In genomic region chr2:46458763-46459505, GRCh38 we compare ENCODE assay signal across 25 cellular contexts. TPM values are rescaled to one million over a fixed set of nuclear protein-coding genes. Genes with fewer than 3 reads are reported as not detected.
A peak's percentile ranks its signal among the peaks of the same experiment; 100 is the strongest.
DNase-seq lines count a peak whose midpoint lies in the region; ATAC-seq, FAIRE-seq and TF ChIP-seq lines count a peak whose summit lies in the region.
"Had no signal": no experiment of that assay in that cellular context is flagged by ENCODE, and none has a peak within 500 bp of the region (broad histone marks: within the 10 kb centered on the region; RNA-seq: fewer than 3 reads in every experiment).

No MANE protein-coding gene starts in this region.

- H3K4me1 ChIP-seq in K562 (replicated peaks in 1 of 2; ENCODE audit: control insufficient read depth in 2 of 2, insufficient read depth in 2 of 2, low read length in 2 of 2) (peaks cover 8 to 10% of the 10 kb centered on the region in 2 experiments; a peak in 4 of 5 replicates), lower lobe of right lung (peaks cover 34% of the 10 kb centered on the region)

- peaks cover 8% of the 10 kb centered on the region for H3K4me1 Mint-ChIP-seq in activated CD8-positive, alpha-beta T cell treated with anti-CD3 and anti-CD28 coated beads for 36 hours (ENCODE audit: low read depth)

- no peaks in the 10 kb centered on the region for H3K27me3 ChIP-seq in K562 (ENCODE audit: control insufficient read depth in 2 of 2, insufficient read depth in 2 of 2, low read length in 2 of 2)
- H3K27me3 ChIP-seq in lower lobe of right lung (ENCODE audit: low read depth), result no peaks in the 10 kb centered on the region
- H3K27me3 ChIP-seq: BLaER1 had no signal

- TF ChIP-seq RAD21 in K562 (CRISPR knock-in tag; conservative IDR thresholded peaks at IDR 0.05 in 1 of 2, IDR thresholded peaks at IDR 0.05 in 1 of 2), result peak in 1 of 2 experiments; percentile 38; a peak in 2 of 4 replicates

- WGBS in K562 (ENCODE audit: insufficient coverage, low coverage, missing lambda C conversion rate), result 50% methylated on average over 9 of the region's 9 CpGs

- DNase-seq in K562 (ENCODE audit: extremely low read depth in 1 of 4, low spot score in 3 of 4) (no peak), islet precursor cell (peak; percentile 26), lower lobe of right lung (no peak), GM13977 (ENCODE audit: low spot score) (no peak), left colon (no peak)
- no peak for DNase-seq in activated CD8-positive, alpha-beta T cell treated with anti-CD3 and anti-CD28 coated beads for 36 hours
- DNase-seq: CD8-positive, alpha-beta memory T cell; DMS53; EL; GOT3; KBM-7; NCI-H1105 treated with DMSO at 0.1 percent for 48 hours; NCI-H1694 treated with DMSO at 0.1 percent for 48 hours; NCI-H2107; NCI-H524; NCI-H82; SHP77 treated with DMSO at 0.1 percent for 48 hours had no signal

- H3K27ac Mint-ChIP-seq in activated CD8-positive, alpha-beta T cell treated with anti-CD3 and anti-CD28 coated beads for 36 hours, result no peak overlapping the region

- ATAC-seq in K562 (no peak; the same call in 2 of the 3 replicates), lower lobe of right lung (no peak), left colon (no peak), HG02852 (IDR thresholded peaks at IDR 0.05; ENCODE audit: unreplicated experiment) (no peak)
- ATAC-seq in activated CD8-positive, alpha-beta T cell treated with anti-CD3 and anti-CD28 coated beads for 36 hours, result no peak
- ATAC-seq: GM12878, HCT116 had no signal

- POLR2A ChIA-PET in K562 (lab: Yijun Ruan, JAX), result interaction anchor here (1.8 kb wide), 1 partner anchor 11 kb away, joined by 4 read pairs; no protein-coding TSS in a partner anchor
- POLR2A ChIA-PET in activated CD8-positive, alpha-beta T cell treated with anti-CD3 and anti-CD28 coated beads for 36 hours (lab: Charles Lee), result interaction anchor here (0.9 kb wide), 1 partner anchor 187 kb away, joined by 3 read pairs; no protein-coding TSS in a partner anchor

- H3K36me3 ChIP-seq in K562 (ENCODE audit: control insufficient read depth, insufficient read depth, low read length) (peaks cover 10% of the 10 kb centered on the region; the same call in 2 of the 3 replicates), lower lobe of right lung (no peaks in the 10 kb centered on the region)
- H3K36me3 ChIP-seq: BLaER1 had no signal

- no peak overlapping the region for H3K27ac ChIP-seq in K562 (ENCODE audit: extremely low read depth, low read depth, low read length)
- H3K27ac ChIP-seq in lower lobe of right lung, result peak overlapping the region; percentile 56
- peak overlapping the region; percentile 80 for H3K27ac ChIP-seq in temporal lobe (ENCODE audit: low read depth, low read length)
- H3K27ac ChIP-seq: BLaER1 had no signal

- no peaks in the 10 kb centered on the region for H3K9me3 ChIP-seq in K562 (replicated peaks; ENCODE audit: control insufficient read depth, insufficient read depth, low read depth, low read length)
- no peaks in the 10 kb centered on the region for H3K9me3 ChIP-seq in lower lobe of right lung
- H3K9me3 ChIP-seq: BLaER1 had no signal

- H3K4me2 ChIP-seq in K562 (ENCODE audit: insufficient read depth, low read length), result no peak overlapping the region
- H3K4me2 ChIP-seq: BLaER1 had no signal

- CTCF ChIA-PET in K562 (lab: Yijun Ruan, JAX; ENCODE audit: low intra/inter-chr PET ratio), result no interaction called here
- CTCF ChIA-PET in activated CD8-positive, alpha-beta T cell treated with anti-CD3 and anti-CD28 coated beads for 36 hours (lab: Charles Lee), result interaction anchor here (0.7 to 3.2 kb wide), 8 partner anchors 8 to 466 kb away, joined by 3 to 13 read pairs (median 6); no protein-coding TSS in a partner anchor

- in situ Hi-C loops in K562 (cut with MboI), result no loop called here
- in situ Hi-C loops in GM13977 (cut with MboI; ENCODE audit: low pct_unique_long_range_greater_than_20kb, low sequenced_read_pairs, unreplicated experiment), result no loop called here

- peaks cover 2% of the 10 kb centered on the region for H3K9me1 ChIP-seq in K562 (ENCODE audit: control insufficient read depth, insufficient read depth, low read length)

- no peaks in the 10 kb centered on the region for H3K9me3 Mint-ChIP-seq in activated CD8-positive, alpha-beta T cell treated with anti-CD3 and anti-CD28 coated beads for 36 hours
- H3K9me3 Mint-ChIP-seq: CD8-positive, alpha-beta memory T cell had no signal

- H3K4me3 ChIP-seq in K562, result no peak overlapping the region
- no peak overlapping the region for H3K4me3 ChIP-seq in lower lobe of right lung
- H3K4me3 ChIP-seq: BLaER1, GM12878 had no signal

- TF ChIP-seq POLR2A in K562 (conservative IDR thresholded peaks at IDR 0.05), result no peak

- no peak for TF ChIP-seq EP300 in K562 (IDR thresholded peaks at IDR 0.05; ENCODE audit: low read length)

- intact Hi-C loops in K562 (cut with micrococcal nuclease) (no loop called here), lower lobe of right lung (cut with DNase I) (no loop called here), left colon (cut with DNase I, micrococcal nuclease) (no loop called here)
- intact Hi-C loops in activated CD8-positive, alpha-beta T cell treated with anti-CD3 and anti-CD28 coated beads for 36 hours (cut with micrococcal nuclease), result no loop called here

- no peak overlapping the region for H2AFZ ChIP-seq in K562 (ENCODE audit: low read depth, low read length)

- H3K27me3 Mint-ChIP-seq in activated CD8-positive, alpha-beta T cell treated with anti-CD3 and anti-CD28 coated beads for 36 hours, result no peaks in the 10 kb centered on the region

- no TSS peak for BruUV-seq in K562 (replicated peaks; lab: Mats Ljungman, UMichigan)

- no peak overlapping the region for H3K9ac ChIP-seq in K562 (ENCODE audit: insufficient read depth in 1 of 2, low read depth in 2 of 2, low read length in 2 of 2)
- H3K9ac ChIP-seq: BLaER1 had no signal

- TF ChIP-seq CTCF in K562 (IDR thresholded peaks at IDR 0.05 in 2 of 3, conservative IDR thresholded peaks at IDR 0.05 in 1 of 3; ENCODE audit: insufficient read depth in 2 of 3, low read depth in 1 of 3, low read length in 3 of 3) (no peak), lower lobe of right lung (IDR thresholded peaks at IDR 0.05) (no peak), GM13977 (IDR thresholded peaks at IDR 0.05; ENCODE audit: extremely low read depth, insufficient read depth, missing control alignments) (no peak)
- no peak for TF ChIP-seq CTCF in activated CD8-positive, alpha-beta T cell treated with anti-CD3 and anti-CD28 coated beads for 36 hours (IDR thresholded peaks at IDR 0.05)

- H3K36me3 Mint-ChIP-seq in activated CD8-positive, alpha-beta T cell treated with anti-CD3 and anti-CD28 coated beads for 36 hours (ENCODE audit: low read depth), result no peaks in the 10 kb centered on the region

- no peak overlapping the region for H3K4me3 Mint-ChIP-seq in activated CD8-positive, alpha-beta T cell treated with anti-CD3 and anti-CD28 coated beads for 36 hours
- H3K4me3 Mint-ChIP-seq: CD8-positive, alpha-beta memory T cell had no signal

- H4K20me1 ChIP-seq in K562 (replicated peaks; ENCODE audit: control insufficient read depth, insufficient read depth, low read length), result peaks cover 5% of the 10 kb centered on the region; the same call in 1 of the 2 replicates
- H4K20me1 ChIP-seq: BLaER1 had no signal

- no peak for FAIRE-seq in K562 (lab: Jason Lieb, UNC)
- FAIRE-seq: GM12878, GM19239 had no signal

- no peaks in the 10 kb centered on the region for H3K79me2 ChIP-seq in K562 (ENCODE audit: control insufficient read depth, insufficient read depth, low read length)

TF ChIP-seq in K562, 482 proteins besides CTCF, POLR2A, EP300 and RAD21 (continues in another document):
- TF ChIP-seq NFRKB (IDR thresholded peaks at IDR 0.05; ENCODE audit: low read depth), result no peak
- no peak for TF ChIP-seq PBX2 (CRISPR knock-in tag; IDR thresholded peaks at IDR 0.05; ENCODE audit: low read depth)
- peak; percentile 73 for TF ChIP-seq PBX2 (tag; conservative IDR thresholded peaks at IDR 0.05; ENCODE audit: low read depth)

RNA-seq across cellular contexts. Expression of gene TMEM247, which starts 20.4 kb away (rescaled TPM):
- 3.0 TPM in 1 of 2 replicates, not detected in the other for total RNA-seq in K562 (2011; cell fraction: chromatin; rRNA removed; ENCODE audit: low replicate concordance)
- total RNA-seq in K562 (2011; cell fraction: nucleolus; rRNA removed), result 0.92 and 2.0 TPM in 2 replicates
- 1.5 TPM in 1 of 2 replicates, not detected in the other for total RNA-seq in K562 (2011; cell fraction: nucleoplasm; rRNA removed)
- total RNA-seq in K562 (2014; rRNA removed) (3.0 and 3.7 TPM in 2 replicates), K562 (2014; rRNA removed; fragmentation: Illumina TruSeq; extraction: Trizol) (0.51 and 1.4 TPM in 2 replicates), K562 (2015; rRNA removed; fragmentation: Illumina TruSeq; extraction: Trizol) (1.2 and 1.3 TPM in 2 replicates), K562 (2021) (4.7 and 4.9 TPM in 2 replicates), lower lobe of right lung (not detected), temporal lobe (not detected), left colon (not detected)
- polyA plus RNA-seq in K562 (2011; rRNA removed) (0.18 and 3.2 TPM in 2 replicates), K562 (2014; fragmentation: Illumina TruSeq; extraction: Trizol) (0.24 and 1.6 TPM in 2 replicates), K562 (2014; fragmentation: Nextera tagmentation; extraction: Ambion mirVana) (1 to 10 TPM; 2.1 to 3.1 TPM), K562 (2014; rRNA removed) (4.4 and 6.8 TPM in 2 replicates)
- polyA plus RNA-seq in K562 (2011; cell fraction: cytosol; rRNA removed), result 0.27 and 4.6 TPM in 2 replicates
- polyA plus RNA-seq in K562 (2011; cell fraction: nucleus; rRNA removed), result 0.32 and 6.5 TPM in 2 replicates
- polyA plus RNA-seq in K562 (2012), result 3.0 and 6.2 TPM in 2 replicates
- polyA minus RNA-seq in K562 (2011; rRNA and poly(A)+ RNA removed), result 0.35 TPM in 1 of 2 replicates, not detected in the other
- polyA minus RNA-seq in K562 (2011; cell fraction: cytosol; rRNA and poly(A)+ RNA removed), result not detected in 2 replicates
- polyA minus RNA-seq in K562 (2011; cell fraction: nucleus; rRNA and poly(A)+ RNA removed), result 1.1 TPM in 1 of 2 replicates, not detected in the other
- total RNA-seq in activated CD8-positive, alpha-beta T cell treated with anti-CD3 and anti-CD28 coated beads for 36 hours, result not detected
- total RNA-seq: A673; CD8-positive, alpha-beta memory T cell; GM12878; RPMI7951 had no signal
- polyA plus RNA-seq: CD8-positive, alpha-beta memory T cell; GM12878 had no signal
